Comparison of ENCODE assay signal across 1 cellular context in genomic region chr7:156892821-156893706, GRCh38.
TF ChIP-seq lines count a peak whose summit lies in the region.

TSS of gene LMBR1 (minus strand) at chr7:156893183. CDS start at chr7:156892993, 190 bp downstream.

TF ChIP-seq in HepG2, 621 proteins besides CTCF, POLR2A, EP300 and RAD21 (continued from another document and continues in another):
- TF ChIP-seq, protein P1, sequence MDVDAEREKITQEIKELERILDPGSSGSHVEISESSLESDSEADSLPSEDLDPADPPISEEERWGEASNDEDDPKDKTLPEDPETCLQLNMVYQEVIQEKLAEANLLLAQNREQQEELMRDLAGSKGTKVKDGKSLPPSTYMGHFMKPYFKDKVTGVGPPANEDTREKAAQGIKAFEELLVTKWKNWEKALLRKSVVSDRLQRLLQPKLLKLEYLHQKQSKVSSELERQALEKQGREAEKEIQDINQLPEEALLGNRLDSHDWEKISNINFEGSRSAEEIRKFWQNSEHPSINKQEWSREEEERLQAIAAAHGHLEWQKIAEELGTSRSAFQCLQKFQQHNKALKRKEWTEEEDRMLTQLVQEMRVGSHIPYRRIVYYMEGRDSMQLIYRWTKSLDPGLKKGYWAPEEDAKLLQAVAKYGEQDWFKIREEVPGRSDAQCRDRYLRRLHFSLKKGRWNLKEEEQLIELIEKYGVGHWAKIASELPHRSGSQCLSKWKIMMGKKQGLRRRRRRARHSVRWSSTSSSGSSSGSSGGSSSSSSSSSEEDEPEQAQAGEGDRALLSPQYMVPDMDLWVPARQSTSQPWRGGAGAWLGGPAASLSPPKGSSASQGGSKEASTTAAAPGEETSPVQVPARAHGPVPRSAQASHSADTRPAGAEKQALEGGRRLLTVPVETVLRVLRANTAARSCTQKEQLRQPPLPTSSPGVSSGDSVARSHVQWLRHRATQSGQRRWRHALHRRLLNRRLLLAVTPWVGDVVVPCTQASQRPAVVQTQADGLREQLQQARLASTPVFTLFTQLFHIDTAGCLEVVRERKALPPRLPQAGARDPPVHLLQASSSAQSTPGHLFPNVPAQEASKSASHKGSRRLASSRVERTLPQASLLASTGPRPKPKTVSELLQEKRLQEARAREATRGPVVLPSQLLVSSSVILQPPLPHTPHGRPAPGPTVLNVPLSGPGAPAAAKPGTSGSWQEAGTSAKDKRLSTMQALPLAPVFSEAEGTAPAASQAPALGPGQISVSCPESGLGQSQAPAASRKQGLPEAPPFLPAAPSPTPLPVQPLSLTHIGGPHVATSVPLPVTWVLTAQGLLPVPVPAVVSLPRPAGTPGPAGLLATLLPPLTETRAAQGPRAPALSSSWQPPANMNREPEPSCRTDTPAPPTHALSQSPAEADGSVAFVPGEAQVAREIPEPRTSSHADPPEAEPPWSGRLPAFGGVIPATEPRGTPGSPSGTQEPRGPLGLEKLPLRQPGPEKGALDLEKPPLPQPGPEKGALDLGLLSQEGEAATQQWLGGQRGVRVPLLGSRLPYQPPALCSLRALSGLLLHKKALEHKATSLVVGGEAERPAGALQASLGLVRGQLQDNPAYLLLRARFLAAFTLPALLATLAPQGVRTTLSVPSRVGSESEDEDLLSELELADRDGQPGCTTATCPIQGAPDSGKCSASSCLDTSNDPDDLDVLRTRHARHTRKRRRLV (CRISPR knock-in tag; IDR thresholded peaks at IDR 0.05) = no peak
- TF ChIP-seq ZBTB8A (CRISPR knock-in tag; IDR thresholded peaks at IDR 0.05; ENCODE audit: borderline replicate concordance, low read depth) = no peak
- TF ChIP-seq, protein P2, sequence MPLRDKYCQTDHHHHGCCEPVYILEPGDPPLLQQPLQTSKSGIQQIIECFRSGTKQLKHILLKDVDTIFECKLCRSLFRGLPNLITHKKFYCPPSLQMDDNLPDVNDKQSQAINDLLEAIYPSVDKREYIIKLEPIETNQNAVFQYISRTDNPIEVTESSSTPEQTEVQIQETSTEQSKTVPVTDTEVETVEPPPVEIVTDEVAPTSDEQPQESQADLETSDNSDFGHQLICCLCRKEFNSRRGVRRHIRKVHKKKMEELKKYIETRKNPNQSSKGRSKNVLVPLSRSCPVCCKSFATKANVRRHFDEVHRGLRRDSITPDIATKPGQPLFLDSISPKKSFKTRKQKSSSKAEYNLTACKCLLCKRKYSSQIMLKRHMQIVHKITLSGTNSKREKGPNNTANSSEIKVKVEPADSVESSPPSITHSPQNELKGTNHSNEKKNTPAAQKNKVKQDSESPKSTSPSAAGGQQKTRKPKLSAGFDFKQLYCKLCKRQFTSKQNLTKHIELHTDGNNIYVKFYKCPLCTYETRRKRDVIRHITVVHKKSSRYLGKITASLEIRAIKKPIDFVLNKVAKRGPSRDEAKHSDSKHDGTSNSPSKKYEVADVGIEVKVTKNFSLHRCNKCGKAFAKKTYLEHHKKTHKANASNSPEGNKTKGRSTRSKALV (CRISPR knock-in tag; IDR thresholded peaks at IDR 0.05) = no peak
- TF ChIP-seq STAT5B (CRISPR knock-in tag; IDR thresholded peaks at IDR 0.05) = no peak
- no peak for TF ChIP-seq TRIM22 (IDR thresholded peaks at IDR 0.05)
- no peak for TF ChIP-seq SOX13 (IDR thresholded peaks at IDR 0.05)
- TF ChIP-seq SOX13 (CRISPR knock-in tag; conservative IDR thresholded peaks at IDR 0.05 in 1 of 2, IDR thresholded peaks at IDR 0.05 in 1 of 2) = no peak
- TF ChIP-seq CERS6 (CRISPR knock-in tag; IDR thresholded peaks at IDR 0.05) = no peak
- no peak for TF ChIP-seq GMEB2 (CRISPR knock-in tag; IDR thresholded peaks at IDR 0.05; ENCODE audit: low read depth)
- TF ChIP-seq FOSL1 (CRISPR knock-in tag; IDR thresholded peaks at IDR 0.05; ENCODE audit: borderline replicate concordance) = no peak
- peak; percentile 51; the same call in 1 of the 2 replicates for TF ChIP-seq ZHX1 (CRISPR knock-in tag; IDR thresholded peaks at IDR 0.05; ENCODE audit: low read depth)
- TF ChIP-seq ZBTB44 (CRISPR knock-in tag; IDR thresholded peaks at IDR 0.05) = no peak
- no peak for TF ChIP-seq MAZ (IDR thresholded peaks at IDR 0.05; ENCODE audit: borderline replicate concordance, low read depth, low read length)
- peak; percentile 79 for TF ChIP-seq MAZ (CRISPR knock-in tag; IDR thresholded peaks at IDR 0.05; ENCODE audit: low read depth)
- no peak for TF ChIP-seq IRX3 (CRISPR knock-in tag; IDR thresholded peaks at IDR 0.05; ENCODE audit: borderline replicate concordance, low read depth)
- TF ChIP-seq TBX2 (CRISPR knock-in tag; IDR thresholded peaks at IDR 0.05; ENCODE audit: borderline replicate concordance) = peak; percentile 39; the same call in 1 of the 2 replicates
- peak; percentile 52; the same call in 1 of the 2 replicates for TF ChIP-seq MED13 (CRISPR knock-in tag; IDR thresholded peaks at IDR 0.05)
- TF ChIP-seq HMGXB4 (CRISPR knock-in tag; IDR thresholded peaks at IDR 0.05; ENCODE audit: borderline replicate concordance in 1 of 2, low read depth in 1 of 2) = peak; percentile 53 to 69; a peak in 3 of 4 replicates
- TF ChIP-seq ZNF276 (CRISPR knock-in tag; IDR thresholded peaks at IDR 0.05; ENCODE audit: low read depth) = peak; percentile 100
- TF ChIP-seq KLF6 (CRISPR knock-in tag; IDR thresholded peaks at IDR 0.05) = no peak; the same call in 1 of the 2 replicates
- no peak for TF ChIP-seq MEF2D (CRISPR knock-in tag; IDR thresholded peaks at IDR 0.05)
- TF ChIP-seq ZNF3 (CRISPR knock-in tag; IDR thresholded peaks at IDR 0.05) = no peak
- no peak for TF ChIP-seq CEBPZ (IDR thresholded peaks at IDR 0.05; ENCODE audit: low read length)
- no peak for TF ChIP-seq ISL2 (CRISPR knock-in tag; IDR thresholded peaks at IDR 0.05)
- peak; percentile 80; the same call in 1 of the 2 replicates for TF ChIP-seq NKX3-1 (CRISPR knock-in tag; IDR thresholded peaks at IDR 0.05)
- TF ChIP-seq ZNF781 (CRISPR knock-in tag; IDR thresholded peaks at IDR 0.05; ENCODE audit: borderline replicate concordance, not compliant biosample characterization) = peak; percentile 23
